In the genomic region with DNA sequence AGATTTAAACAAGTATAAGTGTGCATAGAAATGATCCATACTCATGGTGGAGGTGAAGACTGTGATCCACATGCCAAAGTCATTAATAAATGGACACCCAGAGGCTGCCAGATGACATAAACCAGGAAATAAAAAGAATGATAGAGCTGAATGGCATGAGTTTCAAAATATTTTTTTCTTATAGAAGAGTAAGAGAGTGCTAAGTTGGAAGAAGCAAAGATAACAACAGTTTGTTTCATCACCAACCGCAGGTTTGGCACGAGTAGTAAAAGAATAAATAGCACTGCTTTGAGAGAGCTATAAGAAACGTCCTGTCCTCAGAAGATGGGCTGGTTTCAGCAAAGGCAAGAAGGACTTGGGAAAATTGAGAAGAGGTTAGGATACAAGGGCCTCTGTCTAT, we compare ENCODE assay signal across 16 cellular contexts.
DNase-seq lines count a peak whose midpoint lies in the region; ATAC-seq and TF ChIP-seq lines count a peak whose summit lies in the region.
"Had no signal": no experiment of that assay in that cellular context is flagged by ENCODE, and none has a peak within 500 bp of the region (broad histone marks: within the 10 kb centered on the region; RNA-seq: fewer than 3 reads in every experiment).

No MANE protein-coding gene starts in this region.

- TF ChIP-seq EP300 in SK-N-SH (IDR thresholded peaks at IDR 0.05; ENCODE audit: borderline replicate concordance in 1 of 2, low read depth in 1 of 2, low read length in 1 of 2), result no peak

- H3K27me3 ChIP-seq in SK-N-SH (ENCODE audit: insufficient read depth) (no peaks in the 10 kb centered on the region), adipocyte (replicated peaks; ENCODE audit: control insufficient read depth, insufficient read depth, low read length) (no peaks in the 10 kb centered on the region)
- H3K27me3 ChIP-seq: Peyer's patch, sigmoid colon had no signal

- H3K4me1 Mint-ChIP-seq in activated CD4-positive, alpha-beta T cell treated with anti-CD3 and anti-CD28 coated beads for 36 hours, result no peaks in the 10 kb centered on the region

- 65% methylated on average over 3 of the region's 3 CpGs for WGBS in SK-N-SH (ENCODE audit: low lambda C conversion rate)

- POLR2A ChIA-PET in SK-N-SH (lab: Yijun Ruan, JAX), result no interaction called here
- POLR2A ChIA-PET in activated CD4-positive, alpha-beta T cell treated with anti-CD3 and anti-CD28 coated beads for 36 hours (lab: Charles Lee), result no interaction called here

- no peak overlapping the region for H3K4me3 Mint-ChIP-seq in activated CD4-positive, alpha-beta T cell treated with anti-CD3 and anti-CD28 coated beads for 36 hours
- H3K4me3 Mint-ChIP-seq: activated CD8-positive, alpha-beta T cell treated with anti-CD3 and anti-CD28 coated beads for 36 hours; CD8-positive, alpha-beta T cell had no signal

- no peaks in the 10 kb centered on the region for H3K9me3 Mint-ChIP-seq in activated CD4-positive, alpha-beta T cell treated with anti-CD3 and anti-CD28 coated beads for 36 hours (ENCODE audit: low read depth)
- H3K9me3 Mint-ChIP-seq: activated CD8-positive, alpha-beta T cell treated with anti-CD3 and anti-CD28 coated beads for 36 hours; CD8-positive, alpha-beta T cell had no signal

- ATAC-seq in SK-N-SH treated with all-trans-retinoic acid at 6 μM for 48 hours, result no peak
- no peak for ATAC-seq in activated CD4-positive, alpha-beta T cell treated with anti-CD3 and anti-CD28 coated beads for 36 hours
- ATAC-seq in HG03175 (IDR thresholded peaks at IDR 0.05; ENCODE audit: unreplicated experiment), result no peak
- ATAC-seq: activated CD8-positive, alpha-beta T cell treated with anti-CD3 and anti-CD28 coated beads for 36 hours; CD8-positive, alpha-beta T cell had no signal

- H3K9me3 ChIP-seq in SK-N-SH (no peaks in the 10 kb centered on the region), adipocyte (ENCODE audit: control insufficient read depth, low read length) (no peaks in the 10 kb centered on the region)
- H3K9me3 ChIP-seq: Peyer's patch, sigmoid colon had no signal

- no peaks in the 10 kb centered on the region for H3K79me2 ChIP-seq in SK-N-SH (ENCODE audit: insufficient read depth)

- H3K27ac Mint-ChIP-seq in activated CD4-positive, alpha-beta T cell treated with anti-CD3 and anti-CD28 coated beads for 36 hours, result no peak overlapping the region
- H3K27ac Mint-ChIP-seq: activated CD8-positive, alpha-beta T cell treated with anti-CD3 and anti-CD28 coated beads for 36 hours; CD8-positive, alpha-beta T cell had no signal

- CTCF ChIA-PET in SK-N-SH (lab: Yijun Ruan, JAX), result no interaction called here
- CTCF ChIA-PET in activated CD4-positive, alpha-beta T cell treated with anti-CD3 and anti-CD28 coated beads for 36 hours (lab: Charles Lee), result interaction anchor here (1.2 kb wide), 1 partner anchor 9 kb away, joined by 3 read pairs; no protein-coding TSS in a partner anchor

- peak overlapping the region in 1 of 2 experiments; percentile 29; a peak in 2 of 4 replicates for H3K27ac ChIP-seq in SK-N-SH (ENCODE audit: low read depth in 2 of 2, low read length in 1 of 2)
- H3K27ac ChIP-seq: 22Rv1, Peyer's patch, sigmoid colon had no signal

- H4K20me1 ChIP-seq in SK-N-SH (ENCODE audit: insufficient read depth), result no peaks in the 10 kb centered on the region

- H3K4me2 ChIP-seq in SK-N-SH, result no peak overlapping the region

- no peaks in the 10 kb centered on the region for H3K36me3 Mint-ChIP-seq in activated CD4-positive, alpha-beta T cell treated with anti-CD3 and anti-CD28 coated beads for 36 hours (ENCODE audit: low read depth)
- H3K36me3 Mint-ChIP-seq: CD8-positive, alpha-beta T cell had no signal

- H3K4me1 ChIP-seq in SK-N-SH (ENCODE audit: control insufficient read depth in 1 of 2, insufficient read depth in 2 of 2, low read depth in 1 of 2, low read length in 1 of 2) (peaks cover 0 to 6% of the 10 kb centered on the region in 2 experiments; a peak in 1 of 4 replicates), adipocyte (ENCODE audit: control insufficient read depth, insufficient read depth, low read length) (no peaks in the 10 kb centered on the region)
- H3K4me1 ChIP-seq: Peyer's patch, sigmoid colon had no signal

- no peaks in the 10 kb centered on the region for H3K36me3 ChIP-seq in SK-N-SH (replicated peaks in 1 of 2; ENCODE audit: control insufficient read depth in 1 of 2, insufficient read depth in 2 of 2, low read length in 1 of 2)
- no peaks in the 10 kb centered on the region for H3K36me3 ChIP-seq in adipocyte (ENCODE audit: control insufficient read depth, insufficient read depth, low read length, severe bottlenecking)
- H3K36me3 ChIP-seq: Peyer's patch, sigmoid colon had no signal

- DNase-seq in SK-N-SH, result no peak
- peak; percentile 49 for DNase-seq in adipocyte (ENCODE audit: low read depth)
- peak; percentile 42 for DNase-seq in fibroblast of the aortic adventitia (ENCODE audit: low read depth)
- no peak for DNase-seq in LoVo (ENCODE audit: low spot score)
- no peak for DNase-seq in activated CD4-positive, alpha-beta T cell treated with anti-CD3 and anti-CD28 coated beads for 36 hours
- DNase-seq in GDM1 (lab: John Stamatoyannopoulos, UW), result no peak
- DNase-seq: activated CD8-positive, alpha-beta T cell treated with anti-CD3 and anti-CD28 coated beads for 36 hours; CD8-positive, alpha-beta T cell; cortex of kidney; NCI-H1694 treated with DMSO at 0.1 percent for 48 hours; NCI-H524; Peyer's patch; sigmoid colon had no signal

- no peaks in the 10 kb centered on the region for H3K9me2 ChIP-seq in SK-N-SH

- H3K27me3 Mint-ChIP-seq in activated CD4-positive, alpha-beta T cell treated with anti-CD3 and anti-CD28 coated beads for 36 hours, result no peaks in the 10 kb centered on the region
- H3K27me3 Mint-ChIP-seq: activated CD8-positive, alpha-beta T cell treated with anti-CD3 and anti-CD28 coated beads for 36 hours had no signal

- H3K9ac ChIP-seq in SK-N-SH (no peak overlapping the region), adipocyte (ENCODE audit: low read length) (no peak overlapping the region)

- no peak for TF ChIP-seq RAD21 in SK-N-SH (IDR thresholded peaks at IDR 0.05; ENCODE audit: low read length)

- intact Hi-C loops in activated CD4-positive, alpha-beta T cell treated with anti-CD3 and anti-CD28 coated beads for 36 hours (cut with DNase I, micrococcal nuclease), result no loop called here

- 0 out of 2 replicates have a peak overlapping the region, but pooled peaks have one; percentile 7 for H2AFZ ChIP-seq in SK-N-SH (ENCODE audit: low read depth)

- peaks cover 4% of the 10 kb centered on the region for H3F3A ChIP-seq in SK-N-SH (replicated peaks; ENCODE audit: insufficient read depth)

- H3K4me3 ChIP-seq in SK-N-SH (ENCODE audit: low read depth in 2 of 2, low read length in 1 of 2), result no peak overlapping the region
- H3K4me3 ChIP-seq in adipocyte (ENCODE audit: low read length), result no peak overlapping the region
- no peak overlapping the region for H3K4me3 ChIP-seq in fibroblast of the aortic adventitia (ENCODE audit: low read depth, low read length)
- H3K4me3 ChIP-seq: Peyer's patch, sigmoid colon had no signal

- TF ChIP-seq CTCF in SK-N-SH (IDR thresholded peaks at IDR 0.05) (no peak), fibroblast of the aortic adventitia (IDR thresholded peaks at IDR 0.05; ENCODE audit: insufficient read depth, low read length) (no peak)

TF ChIP-seq in SK-N-SH, 30 proteins besides CTCF, POLR2A, EP300 and RAD21:
- peak; percentile 28; the same call in 1 of the 2 replicates for TF ChIP-seq NFIC (IDR thresholded peaks at IDR 0.05; ENCODE audit: borderline replicate concordance)
- TF ChIP-seq FOSL2 (IDR thresholded peaks at IDR 0.05; ENCODE audit: borderline replicate concordance, low read depth), result no peak
- peak; percentile 40 for TF ChIP-seq TCF12 (IDR thresholded peaks at IDR 0.05)
- TF ChIP-seq, protein P1, sequence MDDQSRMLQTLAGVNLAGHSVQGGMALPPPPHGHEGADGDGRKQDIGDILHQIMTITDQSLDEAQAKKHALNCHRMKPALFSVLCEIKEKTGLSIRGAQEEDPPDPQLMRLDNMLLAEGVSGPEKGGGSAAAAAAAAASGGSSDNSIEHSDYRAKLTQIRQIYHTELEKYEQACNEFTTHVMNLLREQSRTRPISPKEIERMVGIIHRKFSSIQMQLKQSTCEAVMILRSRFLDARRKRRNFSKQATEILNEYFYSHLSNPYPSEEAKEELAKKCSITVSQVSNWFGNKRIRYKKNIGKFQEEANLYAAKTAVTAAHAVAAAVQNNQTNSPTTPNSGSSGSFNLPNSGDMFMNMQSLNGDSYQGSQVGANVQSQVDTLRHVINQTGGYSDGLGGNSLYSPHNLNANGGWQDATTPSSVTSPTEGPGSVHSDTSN (IDR thresholded peaks at IDR 0.05), result 0 out of 2 replicates have a peak, but pooled peaks have one; percentile 5

TF ChIP-seq in SK-N-SH treated with all-trans-retinoic acid at 6 μM for 48 hours, 23 proteins besides CTCF, POLR2A, EP300 and RAD21:
- no peak for TF ChIP-seq GLIS3 (CRISPR knock-in tag; IDR thresholded peaks at IDR 0.05)

Comparison
In these comparisons a context has a peak if more than half of its experiments do, and no peak if none do; other contexts are left out.
1. DNase-seq: peak in adipocyte (single experiment) and fibroblast of the aortic adventitia (single experiment); none in SK-N-SH (single experiment), LoVo (single experiment), activated CD4-positive, alpha-beta T cell treated with anti-CD3 and anti-CD28 coated beads for 36 hours (single experiment) and GDM1 (single experiment).